Comparison of ENCODE assay signal across 2 cellular contexts in genomic region chr16:1003551-1004347, GRCh38.
TF ChIP-seq lines count a peak whose summit lies in the region.

No MANE protein-coding gene starts in this region.

TF ChIP-seq in HEK293, 187 proteins besides CTCF, POLR2A, EP300 and RAD21:
- TF ChIP-seq ZNF324 (tag by site-specific recombination; IDR thresholded peaks at IDR 0.05) (no peak), ZSCAN16 (tag by site-specific recombination; IDR thresholded peaks at IDR 0.05) (no peak), OVOL3 (tag by site-specific recombination; IDR thresholded peaks at IDR 0.05) (no peak), ZNF266 (tag by site-specific recombination; IDR thresholded peaks at IDR 0.05; ENCODE audit: low read depth) (no peak), GLIS2 (tag by site-specific recombination; IDR thresholded peaks at IDR 0.05) (peak; percentile 25; the same call in 1 of the 2 replicates)

TF ChIP-seq in GM12878, 131 proteins besides CTCF, POLR2A, EP300 and RAD21:
- TF ChIP-seq BHLHE40 (IDR thresholded peaks at IDR 0.05; ENCODE audit: borderline replicate concordance in 1 of 2, low read depth in 2 of 2, low read length in 1 of 2) (peak in 1 of 2 experiments; percentile 45; a peak in 1 of 4 replicates), RUNX3 (IDR thresholded peaks at IDR 0.05; ENCODE audit: low read length) (peak; percentile 71), NR2F1 (conservative IDR thresholded peaks at IDR 0.05) (no peak)
